Comparison of ENCODE assay signal across 8 cellular contexts in the genomic region with DNA sequence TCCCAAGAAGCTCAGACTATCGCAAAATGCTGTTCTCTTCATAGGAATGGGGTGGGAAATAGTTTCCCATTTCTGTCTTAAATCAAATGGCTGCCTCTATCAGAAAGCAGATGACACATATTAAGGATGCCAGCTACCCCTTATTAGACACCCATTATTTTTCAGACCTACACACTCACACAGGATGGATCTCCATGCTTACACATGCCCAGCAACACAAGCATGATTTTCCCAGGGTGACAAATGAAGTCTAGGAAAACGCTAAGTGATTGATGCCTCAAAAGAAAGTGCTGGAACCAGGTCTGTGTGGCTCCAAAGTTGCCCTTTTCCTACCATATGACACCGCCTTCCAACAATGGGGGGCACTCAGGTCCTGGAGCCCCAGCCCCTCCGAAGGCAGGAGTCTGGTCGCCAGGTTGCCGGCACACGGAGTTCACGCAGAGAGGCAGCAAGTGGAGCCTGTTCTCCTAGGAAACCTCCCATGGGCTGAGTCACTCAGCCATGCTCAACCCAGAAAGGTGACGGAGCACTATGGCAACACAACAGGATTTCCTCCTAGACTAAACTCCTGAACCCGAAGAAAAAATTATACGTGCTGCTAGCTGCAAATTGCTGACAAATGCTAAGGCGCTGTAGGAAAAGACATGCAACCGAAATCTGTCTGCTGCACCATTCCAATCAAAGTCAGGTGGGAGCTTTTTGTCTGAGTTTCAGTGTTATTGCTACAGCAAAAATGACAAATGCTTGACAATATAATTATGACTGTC. TPM values are rescaled to one million over a fixed set of nuclear protein-coding genes. Genes with fewer than 3 reads are reported as not detected.
A peak's percentile ranks its signal among the peaks of the same experiment; 100 is the strongest.
DNase-seq lines count a peak whose midpoint lies in the region; ATAC-seq and TF ChIP-seq lines count a peak whose summit lies in the region.

No MANE protein-coding gene starts in this region.

- peaks cover 0 to 80% (median 32%) of the 10 kb centered on the region in 12 donors for H3K4me1 ChIP-seq in heart left ventricle

- peak in 3 of 4 donors; percentile 87 to 91 (median 90) for ATAC-seq in heart left ventricle

- peaks cover 0 to 12% (median 0%) of the 10 kb centered on the region in 9 donors for H3K36me3 ChIP-seq in heart left ventricle

- intact Hi-C loops in heart left ventricle (cut with DNase I) = loop anchor here in 1 of 10 donors (2.0 kb wide), 1 partner anchor 18 kb away; no protein-coding TSS in a partner anchor

- H3K27ac ChIP-seq in heart left ventricle = peak overlapping the region in 10 of 12 donors; percentile 7 to 62 (median 48)

- DNase-seq in G401 (ENCODE audit: low spot score) (peak; percentile 50), UCSD-AML1 (lab: John Stamatoyannopoulos, UW; ENCODE audit: unreplicated experiment) (peak; percentile 25), heart left ventricle (peak in 3 of 5 donors; percentile 39 to 59 (median 46)), renal cortical epithelial cell (ENCODE audit: low read depth) (peak; percentile 93), Kasumi-1 (lab: John Stamatoyannopoulos, UW) (no peak), NCI-H524 (lab: John Stamatoyannopoulos, UW) (no peak)
- no peak for DNase-seq in activated CD4-positive, alpha-beta T cell treated with anti-CD3 and anti-CD28 coated beads for 48 hours
- DNase-seq in activated CD4-positive, alpha-beta T cell treated with anti-CD3 and anti-CD28 coated beads, Interleukin-2, amount 50 U/mL, for 4 hours = no peak

- H3K27me3 ChIP-seq in heart left ventricle = no peaks in the 10 kb centered on the region

- H3K4me3 ChIP-seq in heart left ventricle = peak overlapping the region in 1 of 12 donors; percentile 9

- WGBS in heart left ventricle, 4 donors = 49 to 56% (median 52%) methylated on average over 13 of the region's 13 CpGs

- TF ChIP-seq POLR2A in heart left ventricle (IDR thresholded peaks at IDR 0.05) = no peak

- in situ Hi-C loops in G401 (cut with HindIII; ENCODE audit: low sequenced_read_pairs) = no loop called here

- no peak for TF ChIP-seq CTCF in heart left ventricle (IDR thresholded peaks at IDR 0.05)

- no peaks in the 10 kb centered on the region for H3K9me3 ChIP-seq in heart left ventricle

RNA-seq across cellular contexts. Expression of a gene that starts 19.8 kb away (rescaled TPM):
- total RNA-seq in G401 (2014; rRNA removed; shearing (Covaris generic)) = 27.7 and 38.2 TPM in 2 replicates
- total RNA-seq in heart left ventricle = 10 to 100 TPM; 20.3 to 58.0 (median 26.8) TPM
- polyA plus RNA-seq in heart left ventricle = 10 to 100 TPM in 1 of 2 donors, 1 to 10 TPM in 1; 9.9 to 22.8 TPM
- total RNA-seq in renal cortical epithelial cell = 128 and 170 TPM in 2 replicates

Comparison
In these comparisons a context has a peak if more than half of its experiments do, and no peak if none do; other contexts are left out.
1. DNase-seq: peak in G401 (single experiment), UCSD-AML1 (single experiment), heart left ventricle (3 of 5) and renal cortical epithelial cell (single experiment); none in Kasumi-1 (0 of 2), NCI-H524 (0 of 2), activated CD4-positive, alpha-beta T cell treated with anti-CD3 and anti-CD28 coated beads for 48 hours (single experiment) and activated CD4-positive, alpha-beta T cell treated with anti-CD3 and anti-CD28 coated beads, Interleukin-2, amount 50 U/mL, for 4 hours (0 of 2).